In the genomic region with DNA sequence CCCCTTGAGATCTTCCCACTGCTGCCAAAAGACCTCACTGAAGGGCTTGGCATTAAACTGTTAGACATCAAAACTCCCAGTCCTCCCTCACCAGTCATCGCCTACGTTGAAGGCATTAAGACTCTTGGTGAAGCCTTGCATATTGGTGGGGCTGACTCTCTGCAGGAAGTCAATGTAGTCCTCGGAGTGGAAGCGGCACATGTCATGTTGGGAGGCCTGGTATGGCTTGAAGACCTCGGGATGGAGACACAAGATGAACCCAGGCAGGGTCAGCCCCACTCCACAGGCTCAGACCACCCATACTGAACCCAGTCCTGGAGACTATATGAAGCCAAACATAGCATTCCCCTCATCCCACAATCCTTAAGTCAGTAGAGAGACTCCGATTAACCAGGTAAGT, we compare ENCODE assay signal across 13 cellular contexts. TPM values are rescaled to one million over a fixed set of nuclear protein-coding genes. Genes with fewer than 3 reads are reported as not detected.
DNase-seq lines count a peak whose midpoint lies in the region; ATAC-seq, FAIRE-seq and TF ChIP-seq lines count a peak whose summit lies in the region.
"Had no signal": no experiment of that assay in that cellular context is flagged by ENCODE, and none has a peak within 500 bp of the region (broad histone marks: within the 10 kb centered on the region; RNA-seq: fewer than 3 reads in every experiment).

No MANE protein-coding gene starts in this region.

- H3K27me3 ChIP-seq in astrocyte (ENCODE audit: insufficient read depth, low read length): no peaks in the 10 kb centered on the region
- H3K27me3 ChIP-seq in neural cell (ENCODE audit: insufficient read depth, low read depth, low read length): no peaks in the 10 kb centered on the region
- H3K27me3 ChIP-seq: vagina had no signal

- peaks cover 45% of the 10 kb centered on the region for H3K4me1 Mint-ChIP-seq in activated CD4-positive, alpha-beta T cell treated with anti-CD3 and anti-CD28 coated beads, Interleukin-2, amount 10 ng/mL, durations not matched to agents 7 days and 5 days
- peaks cover 14% of the 10 kb centered on the region for H3K4me1 Mint-ChIP-seq in astrocyte (ENCODE audit: low read depth, unreplicated experiment)

- H3K27ac ChIP-seq in astrocyte (ENCODE audit: low read depth, low read length) (no peak overlapping the region), neural cell (ENCODE audit: low read length) (no peak overlapping the region)
- H3K27ac ChIP-seq: vagina had no signal

- no peak overlapping the region for H3K27ac Mint-ChIP-seq in activated CD4-positive, alpha-beta T cell treated with anti-CD3 and anti-CD28 coated beads, Interleukin-2, amount 10 ng/mL, durations not matched to agents 7 days and 5 days
- peak overlapping the region; percentile 6 for H3K27ac Mint-ChIP-seq in astrocyte (ENCODE audit: unreplicated experiment)

- H3K36me3 Mint-ChIP-seq in activated CD4-positive, alpha-beta T cell treated with anti-CD3 and anti-CD28 coated beads, Interleukin-2, amount 10 ng/mL, durations not matched to agents 7 days and 5 days (ENCODE audit: low read depth): peaks cover 21% of the 10 kb centered on the region
- peaks cover 9% of the 10 kb centered on the region for H3K36me3 Mint-ChIP-seq in astrocyte (ENCODE audit: low read depth, unreplicated experiment)

- no peak for TF ChIP-seq EP300 in neural cell (conservative IDR thresholded peaks at IDR 0.05; ENCODE audit: poor library complexity, severe bottlenecking)

- H3K36me3 ChIP-seq in astrocyte (ENCODE audit: insufficient read depth, low read length) (peaks cover 4% of the 10 kb centered on the region), neural cell (ENCODE audit: insufficient read depth, low read length) (peaks cover 10% of the 10 kb centered on the region)
- H3K36me3 ChIP-seq: vagina had no signal

- H3K4me1 ChIP-seq in astrocyte (ENCODE audit: insufficient read depth, low read length): peaks cover 20% of the 10 kb centered on the region

- H3K9me2 ChIP-seq in neural cell (ENCODE audit: insufficient read depth, low read length): no peaks in the 10 kb centered on the region

- no peak for FAIRE-seq in astrocyte (lab: Jason Lieb, UNC)

- H3K27me3 Mint-ChIP-seq in activated CD4-positive, alpha-beta T cell treated with anti-CD3 and anti-CD28 coated beads, Interleukin-2, amount 10 ng/mL, durations not matched to agents 7 days and 5 days: no peaks in the 10 kb centered on the region
- no peaks in the 10 kb centered on the region for H3K27me3 Mint-ChIP-seq in astrocyte (ENCODE audit: low read depth, unreplicated experiment)

- H4K20me1 ChIP-seq in astrocyte (ENCODE audit: insufficient read depth, low read length) (peaks cover 59% of the 10 kb centered on the region), neural cell (ENCODE audit: insufficient read depth) (no peaks in the 10 kb centered on the region)

- H3K9ac ChIP-seq in astrocyte (ENCODE audit: low read length) (no peak overlapping the region), neural cell (ENCODE audit: low read length) (no peak overlapping the region)

- CTCF ChIA-PET in activated CD4-positive, alpha-beta T cell treated with anti-CD3 and anti-CD28 coated beads, Interleukin-2, amount 10 ng/mL, durations not matched to agents 7 days and 5 days (lab: Charles Lee): interaction anchor here (0.9 to 17.2 kb wide), 3 partner anchors 15 to 71 kb away, joined by 3 to 318 read pairs (median 24); a partner anchor contains a TSS

- POLR2A ChIA-PET in activated CD4-positive, alpha-beta T cell treated with anti-CD3 and anti-CD28 coated beads, Interleukin-2, amount 10 ng/mL, durations not matched to agents 7 days and 5 days (lab: Charles Lee): interaction anchor here (0.6 to 1.4 kb wide), 2 partner anchors 11 to 16 kb away, joined by 3 to 4 read pairs; a partner anchor contains a TSS

- peaks cover 56% of the 10 kb centered on the region for H3K79me2 ChIP-seq in astrocyte (ENCODE audit: insufficient read depth, low read length)
- peaks cover 25% of the 10 kb centered on the region for H3K79me2 ChIP-seq in neural cell (replicated peaks; ENCODE audit: insufficient read depth, low read length)

- no peak for TF ChIP-seq RAD21 in neural cell (conservative IDR thresholded peaks at IDR 0.05)

- H3K4me3 Mint-ChIP-seq in activated CD4-positive, alpha-beta T cell treated with anti-CD3 and anti-CD28 coated beads, Interleukin-2, amount 10 ng/mL, durations not matched to agents 7 days and 5 days: peak overlapping the region; percentile 92
- peak overlapping the region; percentile 97 for H3K4me3 Mint-ChIP-seq in astrocyte (ENCODE audit: unreplicated experiment)

- peak overlapping the region; percentile 8 for H3K4me3 ChIP-seq in NB4 (ENCODE audit: low read depth, low read length)
- H3K4me3 ChIP-seq in astrocyte (ENCODE audit: insufficient read depth, low read depth, low read length): no peak overlapping the region
- H3K4me3 ChIP-seq in neural cell (ENCODE audit: low read length): peak overlapping the region; percentile 83
- H3K4me3 ChIP-seq: vagina had no signal

- H3F3A ChIP-seq in neural cell (ENCODE audit: insufficient read depth, low read length, poor library complexity, severe bottlenecking): no peaks in the 10 kb centered on the region

- H3K9me3 ChIP-seq in astrocyte (ENCODE audit: insufficient read depth, low read depth, low read length) (no peaks in the 10 kb centered on the region), neural cell (ENCODE audit: low read length) (no peaks in the 10 kb centered on the region)
- H3K9me3 ChIP-seq: vagina had no signal

- no peak for ATAC-seq in GM21737 (IDR thresholded peaks at IDR 0.05; ENCODE audit: unreplicated experiment)
- no peak for ATAC-seq in HG03135 (IDR thresholded peaks at IDR 0.05; ENCODE audit: unreplicated experiment)

- DNase-seq in activated CD4-positive, alpha-beta T cell treated with anti-CD3 and anti-CD28 coated beads, Interleukin-2, amount 10 ng/mL, durations not matched to agents 7 days and 5 days: no peak
- DNase-seq in activated CD4-positive, alpha-beta T cell treated with anti-CD3 and anti-CD28 coated beads, Interleukin-2, amount 50 U/mL, for 1 hour: no peak
- DNase-seq in NB4 (ENCODE audit: low read depth) (no peak), astrocyte (ENCODE audit: low read depth) (no peak), globus pallidus (ENCODE audit: low spot score) (no peak)
- DNase-seq: anterior cingulate cortex; effector CD8-positive, alpha-beta T cell; NCI-H2029; NK-92 treated with Interleukin-12 subunit alpha and Interleukin-12 subunit beta, amount 100 ng/mL, for 24 hours had no signal

- no peak for TF ChIP-seq CTCF in NB4 (IDR thresholded peaks at IDR 0.05; ENCODE audit: low read depth, low read length)
- TF ChIP-seq CTCF in astrocyte (IDR thresholded peaks at IDR 0.05; ENCODE audit: insufficient read depth, low read depth, low read length): no peak
- TF ChIP-seq CTCF in neural cell (IDR thresholded peaks at IDR 0.05; ENCODE audit: poor library complexity, severe bottlenecking): no peak

- no peak for TF ChIP-seq POLR2A in NB4 (IDR thresholded peaks at IDR 0.05; ENCODE audit: extremely low read depth, insufficient read length)

- H3K9me3 Mint-ChIP-seq in activated CD4-positive, alpha-beta T cell treated with anti-CD3 and anti-CD28 coated beads, Interleukin-2, amount 10 ng/mL, durations not matched to agents 7 days and 5 days: no peaks in the 10 kb centered on the region
- no peaks in the 10 kb centered on the region for H3K9me3 Mint-ChIP-seq in astrocyte (ENCODE audit: unreplicated experiment)

- H2AFZ ChIP-seq in astrocyte (ENCODE audit: low read depth, low read length) (no peak overlapping the region), neural cell (ENCODE audit: low read depth, low read length) (no peak overlapping the region)

- H3K4me2 ChIP-seq in astrocyte (ENCODE audit: low read length): peak overlapping the region; percentile 98
- H3K4me2 ChIP-seq in neural cell (ENCODE audit: low read length): no peak overlapping the region

RNA-seq across cellular contexts. Expression of a gene that starts 1.9 kb away (rescaled TPM):
- 10 to 100 TPM; 70.2 to 73.9 TPM for total RNA-seq in activated CD4-positive, alpha-beta T cell treated with anti-CD3 and anti-CD28 coated beads, Interleukin-2, amount 10 ng/mL, durations not matched to agents 7 days and 5 days
- total RNA-seq in astrocyte: 60.7 and 63.8 TPM in 2 replicates
- polyA plus RNA-seq in neural cell: 115 and 138 TPM in 2 replicates
- 52.4 and 60.4 TPM in 2 replicates for polyA minus RNA-seq in neural cell

RNA-seq across cellular contexts. Expression of a gene that starts 2.1 kb away (rescaled TPM):
- 10 to 100 TPM; 25.1 to 26.9 TPM for total RNA-seq in activated CD4-positive, alpha-beta T cell treated with anti-CD3 and anti-CD28 coated beads, Interleukin-2, amount 10 ng/mL, durations not matched to agents 7 days and 5 days
- 12.2 and 12.9 TPM in 2 replicates for total RNA-seq in astrocyte
- 44.9 and 49.4 TPM in 2 replicates for polyA plus RNA-seq in neural cell
- polyA minus RNA-seq in neural cell: 25.7 and 37.5 TPM in 2 replicates

RNA-seq across cellular contexts. Expression of a gene that starts 15.9 kb away (rescaled TPM):
- 100 to 1,000 TPM; 297 to 302 TPM for total RNA-seq in activated CD4-positive, alpha-beta T cell treated with anti-CD3 and anti-CD28 coated beads, Interleukin-2, amount 10 ng/mL, durations not matched to agents 7 days and 5 days
- total RNA-seq in astrocyte: 63.5 and 78.8 TPM in 2 replicates
- 21.9 and 22.4 TPM in 2 replicates for polyA plus RNA-seq in neural cell
- 16.6 and 17.5 TPM in 2 replicates for polyA minus RNA-seq in neural cell

RNA-seq across cellular contexts. Expression of a gene that starts 16.5 kb away (rescaled TPM):
- 10 to 100 TPM; 58.0 to 59.3 TPM for total RNA-seq in activated CD4-positive, alpha-beta T cell treated with anti-CD3 and anti-CD28 coated beads, Interleukin-2, amount 10 ng/mL, durations not matched to agents 7 days and 5 days
- total RNA-seq in astrocyte: 39.4 and 40.6 TPM in 2 replicates
- polyA plus RNA-seq in neural cell: 3.9 and 5.4 TPM in 2 replicates
- 3.2 and 6.7 TPM in 2 replicates for polyA minus RNA-seq in neural cell

RNA-seq across cellular contexts. Expression of a gene that starts 47.3 kb away (rescaled TPM):
- 1 to 10 TPM; 4.2 to 4.6 TPM for total RNA-seq in activated CD4-positive, alpha-beta T cell treated with anti-CD3 and anti-CD28 coated beads, Interleukin-2, amount 10 ng/mL, durations not matched to agents 7 days and 5 days
- total RNA-seq in astrocyte: 14.9 and 17.4 TPM in 2 replicates
- polyA plus RNA-seq in neural cell: 1.4 and 1.8 TPM in 2 replicates
- polyA minus RNA-seq in neural cell: 1.2 and 2.1 TPM in 2 replicates
